Comparison of ENCODE assay signal across 16 cellular contexts in genomic region chr2:168978461-168978861, GRCh38. TPM values are rescaled to one million over a fixed set of nuclear protein-coding genes. Genes with fewer than 3 reads are reported as not detected.
DNase-seq lines count a peak whose midpoint lies in the region; ATAC-seq, FAIRE-seq and TF ChIP-seq lines count a peak whose summit lies in the region.
"Had no signal": no experiment of that assay in that cellular context is flagged by ENCODE, and none has a peak within 500 bp of the region (broad histone marks: within the 10 kb centered on the region; RNA-seq: fewer than 3 reads in every experiment).

No MANE protein-coding gene starts in this region.

- no peaks in the 10 kb centered on the region for H3K27me3 Mint-ChIP-seq in naive thymus-derived CD8-positive, alpha-beta T cell

- in situ Hi-C loops in K562 (cut with MboI): no loop called here
- in situ Hi-C loops in G401 (cut with HindIII; ENCODE audit: low sequenced_read_pairs): no loop called here

- peaks cover 11% of the 10 kb centered on the region for H3K9me3 ChIP-seq in K562 (replicated peaks; ENCODE audit: control insufficient read depth, insufficient read depth, low read depth, low read length)
- no peaks in the 10 kb centered on the region for H3K9me3 ChIP-seq in right lobe of liver
- H3K9me3 ChIP-seq: BE2C had no signal

- DNase-seq in CD1c-positive myeloid dendritic cell (ENCODE audit: extremely low spot score): peak; percentile 4
- DNase-seq in HT-29 (ENCODE audit: low spot score): peak; percentile 72
- no peak for DNase-seq in K562 (ENCODE audit: extremely low read depth in 1 of 4, low spot score in 3 of 4)
- peak; percentile 59 to 79 (median 62) for DNase-seq in right lobe of liver
- DNase-seq in stimulated activated CD4-positive, alpha-beta T cell treated with anti-CD3 and anti-CD28 coated beads, Interleukin-4, amount 100 ng/mL, for 1 hour: no peak
- DNase-seq in naive thymus-derived CD8-positive, alpha-beta T cell: no peak
- DNase-seq in G401 (ENCODE audit: low spot score): no peak
- DNase-seq: BE2C, H9, Kasumi-1, NCI-H1092, SHP77 treated with DMSO at 0.1 percent for 48 hours, SW 1271 had no signal

- no peak overlapping the region for H3K9ac ChIP-seq in K562 (ENCODE audit: insufficient read depth in 1 of 2, low read depth in 2 of 2, low read length in 2 of 2)

- CTCF ChIA-PET in K562 (lab: Yijun Ruan, JAX; ENCODE audit: low intra/inter-chr PET ratio): no interaction called here

- FAIRE-seq in K562 (lab: Jason Lieb, UNC): no peak

- no peak overlapping the region for H3K4me2 ChIP-seq in K562 (ENCODE audit: insufficient read depth, low read length)

- WGBS in K562 (ENCODE audit: insufficient coverage, low coverage, missing lambda C conversion rate): 92% methylated on average over 6 of the region's 6 CpGs
- 20% methylated on average over 6 of the region's 6 CpGs for WGBS in right lobe of liver (ENCODE audit: insufficient coverage, low coverage, low lambda C conversion rate, missing lambda C conversion rate)

- H3K27me3 ChIP-seq in K562 (ENCODE audit: control insufficient read depth in 2 of 2, insufficient read depth in 2 of 2, low read length in 2 of 2) (no peaks in the 10 kb centered on the region), right lobe of liver (no peaks in the 10 kb centered on the region)
- H3K27me3 ChIP-seq: BE2C had no signal

- ATAC-seq in K562 (no peak), right lobe of liver (peak; percentile 80 to 92 (median 84)), HG02981 (IDR thresholded peaks at IDR 0.05; ENCODE audit: unreplicated experiment) (no peak)
- ATAC-seq in naive thymus-derived CD8-positive, alpha-beta T cell: no peak
- ATAC-seq: Panc1 had no signal

- no TSS peak for BruUV-seq in K562 (replicated peaks; lab: Mats Ljungman, UMichigan)

- TF ChIP-seq EP300 in K562 (IDR thresholded peaks at IDR 0.05; ENCODE audit: low read length): no peak

- TF ChIP-seq RAD21 in K562 (CRISPR knock-in tag; conservative IDR thresholded peaks at IDR 0.05 in 1 of 2, IDR thresholded peaks at IDR 0.05 in 1 of 2): no peak

- H3K27ac Mint-ChIP-seq in naive thymus-derived CD8-positive, alpha-beta T cell: peak overlapping the region in 1 of 10 donors; percentile 59

- H3K4me3 ChIP-seq in K562: no peak overlapping the region
- no peak overlapping the region for H3K4me3 ChIP-seq in right lobe of liver

- TF ChIP-seq CTCF in K562 (IDR thresholded peaks at IDR 0.05 in 2 of 3, conservative IDR thresholded peaks at IDR 0.05 in 1 of 3; ENCODE audit: insufficient read depth in 2 of 3, low read depth in 1 of 3, low read length in 3 of 3) (no peak), right lobe of liver (IDR thresholded peaks at IDR 0.05) (no peak)

- H2AFZ ChIP-seq in K562 (ENCODE audit: low read depth, low read length): no peak overlapping the region

- H3K36me3 ChIP-seq in K562 (ENCODE audit: control insufficient read depth, insufficient read depth, low read length) (no peaks in the 10 kb centered on the region), right lobe of liver (peaks cover 0 to 59% (median 20%) of the 10 kb centered on the region in 4 donors)
- H3K36me3 ChIP-seq: BE2C had no signal

- intact Hi-C loops in K562 (cut with micrococcal nuclease) (loop anchor here (5.0 kb wide), 1 partner anchor 74 kb away; no protein-coding TSS in a partner anchor), right lobe of liver (cut with DNase I) (no loop called here)

- H3K4me1 ChIP-seq in K562 (replicated peaks in 1 of 2; ENCODE audit: control insufficient read depth in 2 of 2, insufficient read depth in 2 of 2, low read length in 2 of 2) (peaks cover 4 to 10% of the 10 kb centered on the region in 2 experiments; a peak in 3 of 5 replicates), right lobe of liver (no peaks in the 10 kb centered on the region)
- H3K4me1 ChIP-seq: BE2C had no signal

- no peaks in the 10 kb centered on the region for H3K9me1 ChIP-seq in K562 (ENCODE audit: control insufficient read depth, insufficient read depth, low read length)

- peaks cover 0 to 4% (median 0%) of the 10 kb centered on the region in 9 donors for H3K9me3 Mint-ChIP-seq in naive thymus-derived CD8-positive, alpha-beta T cell
- H3K9me3 Mint-ChIP-seq: H9 had no signal

- POLR2A ChIA-PET in K562 (lab: Yijun Ruan, JAX): interaction anchor here (0.6 kb wide), 1 partner anchor 9 kb away, joined by 4 read pairs; no protein-coding TSS in a partner anchor
- POLR2A ChIA-PET in naive thymus-derived CD8-positive, alpha-beta T cell (lab: Charles Lee): no interaction called here

- H3K27ac ChIP-seq in K562 (ENCODE audit: extremely low read depth, low read depth, low read length) (no peak overlapping the region), right lobe of liver (peak overlapping the region in 2 of 3 donors; percentile 65 to 68)

- H3K36me3 Mint-ChIP-seq in naive thymus-derived CD8-positive, alpha-beta T cell: no peaks in the 10 kb centered on the region

- peaks cover 0 to 2% (median under 1%) of the 10 kb centered on the region in 4 donors for H3K4me1 Mint-ChIP-seq in naive thymus-derived CD8-positive, alpha-beta T cell

- no peaks in the 10 kb centered on the region for H3K79me2 ChIP-seq in K562 (ENCODE audit: control insufficient read depth, insufficient read depth, low read length)

- no peak overlapping the region for H3K4me3 Mint-ChIP-seq in naive thymus-derived CD8-positive, alpha-beta T cell
- H3K4me3 Mint-ChIP-seq: H9 had no signal

- no peaks in the 10 kb centered on the region for H4K20me1 ChIP-seq in K562 (replicated peaks; ENCODE audit: control insufficient read depth, insufficient read depth, low read length)

- no peak for TF ChIP-seq POLR2A in K562 (conservative IDR thresholded peaks at IDR 0.05)
- no peak for TF ChIP-seq POLR2A in right lobe of liver (IDR thresholded peaks at IDR 0.05)

TF ChIP-seq in K562, 482 proteins besides CTCF, POLR2A, EP300 and RAD21:
- TF ChIP-seq THAP12 (CRISPR knock-in tag; IDR thresholded peaks at IDR 0.05) (0 out of 2 replicates have a peak, but pooled peaks have one; percentile 19), ZKSCAN8 (CRISPR knock-in tag; IDR thresholded peaks at IDR 0.05) (no peak), CEBPB (tag; IDR thresholded peaks at IDR 0.05) (peak; percentile 59), ZNF766 (CRISPR knock-in tag; conservative IDR thresholded peaks at IDR 0.05) (no peak), FOXJ3 (CRISPR knock-in tag; IDR thresholded peaks at IDR 0.05) (no peak)

RNA-seq across cellular contexts. Expression of gene ABCB11, which starts 52.7 kb away (rescaled TPM):
- total RNA-seq in HT-29 (2014; rRNA removed; shearing (Covaris generic)): 0.08 TPM in 1 of 2 replicates, not detected in the other
- total RNA-seq in K562 (2011; cell fraction: chromatin; rRNA removed; ENCODE audit: low replicate concordance): 0.09 and 0.25 TPM in 2 replicates
- total RNA-seq in K562 (2011; cell fraction: nucleolus; rRNA removed): 0.13 and 0.17 TPM in 2 replicates
- not detected in 2 replicates for total RNA-seq in K562 (2011; cell fraction: nucleoplasm; rRNA removed)
- total RNA-seq in K562 (2014; rRNA removed) (0.08 and 0.23 TPM in 2 replicates), K562 (2014; rRNA removed; fragmentation: Illumina TruSeq; extraction: Trizol) (0.10 and 0.11 TPM in 2 replicates), K562 (2015; rRNA removed; fragmentation: Illumina TruSeq; extraction: Trizol) (0.30 and 0.51 TPM in 2 replicates), K562 (2021) (0.18 and 0.25 TPM in 2 replicates), right lobe of liver (100 to 1,000 TPM in 2 of 6 experiments, 10 to 100 TPM in 4; 21.3 to 128 (median 54.8) TPM)
- polyA plus RNA-seq in K562 (2011; rRNA removed) (0.03 and 0.06 TPM in 2 replicates), K562 (2014; fragmentation: Illumina TruSeq; extraction: Trizol) (0.09 and 0.10 TPM in 2 replicates), K562 (2014; fragmentation: Nextera tagmentation; extraction: Ambion mirVana) (under 1 TPM in 1 of 2 experiments, not detected in 1; 0.06 TPM), K562 (2014; rRNA removed) (0.04 and 0.08 TPM in 2 replicates)
- 0.01 TPM in 2 replicates for polyA plus RNA-seq in K562 (2011; cell fraction: cytosol; rRNA removed)
- 0.07 and 0.09 TPM in 2 replicates for polyA plus RNA-seq in K562 (2011; cell fraction: nucleus; rRNA removed)
- 0.12 and 0.40 TPM in 2 replicates for polyA plus RNA-seq in K562 (2012)
- polyA minus RNA-seq in K562 (2011; rRNA and poly(A)+ RNA removed): 0.04 and 0.06 TPM in 2 replicates
- not detected in 2 replicates for polyA minus RNA-seq in K562 (2011; cell fraction: cytosol; rRNA and poly(A)+ RNA removed)
- 0.11 and 0.13 TPM in 2 replicates for polyA minus RNA-seq in K562 (2011; cell fraction: nucleus; rRNA and poly(A)+ RNA removed)
- under 1 TPM in 1 of 2 experiments, not detected in 1; 0.08 TPM for total RNA-seq in naive thymus-derived CD8-positive, alpha-beta T cell
- not detected for polyA plus RNA-seq in naive thymus-derived CD8-positive, alpha-beta T cell
- total RNA-seq in G401 (2014; rRNA removed; shearing (Covaris generic)): not detected in 2 replicates
- total RNA-seq: H9 had no signal
- polyA plus RNA-seq: AG04450 had no signal

Comparison
In these comparisons a context has a peak if more than half of its experiments do, and no peak if none do; other contexts are left out.
1. DNase-seq: peak in CD1c-positive myeloid dendritic cell (single experiment), HT-29 (single experiment) and right lobe of liver (3 of 3); none in K562 (0 of 4), stimulated activated CD4-positive, alpha-beta T cell treated with anti-CD3 and anti-CD28 coated beads, Interleukin-4, amount 100 ng/mL, for 1 hour (single experiment), naive thymus-derived CD8-positive, alpha-beta T cell (0 of 10) and G401 (single experiment).
2. ATAC-seq: peak in right lobe of liver (4 of 4); none in K562 (single experiment), naive thymus-derived CD8-positive, alpha-beta T cell (0 of 2) and HG02981 (single experiment).
3. RNA of gene ABCB11, which starts 52.7 kb away (total RNA-seq): 21.3 to 128 TPM in right lobe of liver; 0.08 to 0.51 TPM in K562, 0.08 TPM in naive thymus-derived CD8-positive, alpha-beta T cell, 0.08 TPM in HT-29 and not detected in G401; every median in the first group is over 10 times any median in the second.